In the genomic region with DNA sequence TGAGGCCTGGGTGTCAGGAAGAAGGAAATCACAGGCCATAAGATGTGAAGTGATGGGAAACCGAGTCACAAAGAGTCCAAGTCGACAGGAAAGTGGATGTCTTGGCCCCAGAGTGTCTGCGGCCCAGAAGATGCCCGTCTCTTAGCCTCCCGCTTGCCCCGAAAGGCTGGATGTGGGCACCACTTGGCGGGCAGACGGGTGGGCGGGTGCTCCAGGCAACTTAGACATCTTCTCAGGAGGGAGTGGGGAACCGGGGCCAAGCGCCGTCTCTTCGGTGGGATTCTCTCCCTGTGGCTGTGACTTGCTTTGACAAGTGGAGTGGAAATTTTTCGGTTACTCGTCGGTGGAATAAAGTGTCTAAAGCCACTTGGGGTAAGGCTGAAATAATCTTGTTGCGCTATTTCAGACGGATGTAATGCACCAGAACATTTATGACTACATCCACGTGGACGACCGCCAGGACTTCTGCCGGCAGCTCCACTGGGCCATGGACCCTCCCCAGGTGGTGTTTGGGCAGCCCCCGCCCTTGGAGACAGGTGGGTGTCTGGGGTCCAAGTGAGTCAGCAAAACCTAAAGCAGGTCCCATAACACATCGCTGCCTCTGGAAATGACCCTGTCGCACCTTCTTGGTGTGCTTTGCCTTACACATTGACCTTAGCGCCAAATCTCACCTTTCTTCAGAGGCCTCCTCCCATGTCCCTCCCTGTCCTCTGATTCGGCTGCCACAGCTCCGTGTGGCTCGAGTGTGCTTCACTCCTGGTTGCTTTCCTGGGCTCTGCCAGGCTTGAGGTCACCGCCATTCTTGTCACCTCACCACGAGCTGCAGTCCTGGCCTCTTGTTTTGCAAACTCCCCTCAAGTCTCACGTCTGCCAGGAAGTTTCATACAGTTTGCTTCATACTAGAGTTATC, we compare ENCODE assay signal across 1 cellular context.
TF ChIP-seq lines count a peak whose summit lies in the region.

No MANE protein-coding gene starts in this region.

TF ChIP-seq in K562, 482 proteins besides CTCF, POLR2A, EP300 and RAD21 (continued from another document):
- TF ChIP-seq, protein P1, sequence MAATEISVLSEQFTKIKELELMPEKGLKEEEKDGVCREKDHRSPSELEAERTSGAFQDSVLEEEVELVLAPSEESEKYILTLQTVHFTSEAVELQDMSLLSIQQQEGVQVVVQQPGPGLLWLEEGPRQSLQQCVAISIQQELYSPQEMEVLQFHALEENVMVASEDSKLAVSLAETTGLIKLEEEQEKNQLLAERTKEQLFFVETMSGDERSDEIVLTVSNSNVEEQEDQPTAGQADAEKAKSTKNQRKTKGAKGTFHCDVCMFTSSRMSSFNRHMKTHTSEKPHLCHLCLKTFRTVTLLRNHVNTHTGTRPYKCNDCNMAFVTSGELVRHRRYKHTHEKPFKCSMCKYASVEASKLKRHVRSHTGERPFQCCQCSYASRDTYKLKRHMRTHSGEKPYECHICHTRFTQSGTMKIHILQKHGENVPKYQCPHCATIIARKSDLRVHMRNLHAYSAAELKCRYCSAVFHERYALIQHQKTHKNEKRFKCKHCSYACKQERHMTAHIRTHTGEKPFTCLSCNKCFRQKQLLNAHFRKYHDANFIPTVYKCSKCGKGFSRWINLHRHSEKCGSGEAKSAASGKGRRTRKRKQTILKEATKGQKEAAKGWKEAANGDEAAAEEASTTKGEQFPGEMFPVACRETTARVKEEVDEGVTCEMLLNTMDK (IDR thresholded peaks at IDR 0.05; ENCODE audit: borderline replicate concordance, insufficient read depth, low read depth, low read length, poor library complexity, severe bottlenecking) = no peak
- TF ChIP-seq ZBTB7A (IDR thresholded peaks at IDR 0.05; ENCODE audit: borderline replicate concordance, control insufficient read depth, low read depth, low read length) (no peak), XRCC3 (IDR thresholded peaks at IDR 0.05) (no peak), GATA2 (CRISPR knock-in tag; IDR thresholded peaks at IDR 0.05) (no peak), E2F4 (CRISPR knock-in tag; IDR thresholded peaks at IDR 0.05; ENCODE audit: low read depth) (no peak), POLR3A (IDR thresholded peaks at IDR 0.05; ENCODE audit: borderline replicate concordance, extremely low read depth, insufficient read depth, insufficient read length) (no peak), FOXJ3 (CRISPR knock-in tag; IDR thresholded peaks at IDR 0.05) (no peak), CEBPZ (IDR thresholded peaks at IDR 0.05; ENCODE audit: borderline replicate concordance, low read depth, low read length) (no peak)
TF ChIP-seq in K562: peak in this region for 0.
